ENCODE assay signal across 24 cellular contexts in the genomic region with DNA sequence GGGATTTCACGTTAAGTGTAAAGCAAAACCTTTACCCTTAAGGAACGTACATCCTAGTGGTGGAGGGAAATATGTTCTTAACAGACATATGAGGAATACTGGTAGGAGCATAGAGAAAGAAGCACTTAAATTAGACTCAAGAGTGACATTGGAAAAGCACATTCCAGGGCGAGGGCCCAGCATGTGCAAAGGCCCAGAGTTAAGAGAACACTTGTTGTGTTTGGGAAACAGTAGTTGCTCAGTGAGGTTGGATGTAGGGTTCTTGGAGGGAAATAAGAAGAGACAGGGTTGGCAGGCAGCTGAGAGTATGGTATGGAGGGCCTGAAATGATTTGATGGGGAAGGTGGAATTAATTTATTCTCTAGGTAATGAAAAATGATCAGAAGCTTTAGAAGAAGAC.
DNase-seq lines count a peak whose midpoint lies in the region; ATAC-seq and TF ChIP-seq lines count a peak whose summit lies in the region.
"Had no signal": no experiment of that assay in that cellular context is flagged by ENCODE, and none has a peak within 500 bp of the region (broad histone marks: within the 10 kb centered on the region; RNA-seq: fewer than 3 reads in every experiment).

No MANE protein-coding gene starts in this region.

- H3K18ac ChIP-seq in mesenchymal stem cell (ENCODE audit: low read depth in 1 of 2, low read length in 2 of 2) = no peak overlapping the region

- no TSS peak for BruUV-seq in MCF 10A (replicated peaks; lab: Mats Ljungman, UMichigan)

- WGBS in mesenchymal stem cell = 95% methylated on average over 3 of the region's 3 CpGs

- no peak overlapping the region for H3K4me2 ChIP-seq in mesenchymal stem cell (ENCODE audit: low read length, poor library complexity, severe bottlenecking)
- no peak overlapping the region for H3K4me2 ChIP-seq in neural progenitor cell

- TF ChIP-seq POLR2A in breast epithelium (IDR thresholded peaks at IDR 0.05) (no peak), vagina (IDR thresholded peaks at IDR 0.05) (no peak)

- H2AK5ac ChIP-seq in mesenchymal stem cell (ENCODE audit: low read length, severe bottlenecking) = no peak overlapping the region

- no peak for ATAC-seq in activated T-helper 17 cell treated with anti-CD3 and anti-CD28 coated beads, Interleukin-2, amount 50 U/mL, for 72 hours (replicated peaks)
- ATAC-seq: Panc1 had no signal

- H2BK15ac ChIP-seq in mesenchymal stem cell (ENCODE audit: low read depth, poor library complexity, severe bottlenecking) = no peak overlapping the region

- peak overlapping the region; percentile 13 for H3K9ac ChIP-seq in mesenchymal stem cell (ENCODE audit: low read length)
- H3K9ac ChIP-seq in neural progenitor cell = no peak overlapping the region

- H3K4me1 ChIP-seq in breast epithelium (peaks cover 0 to under 1% of the 10 kb centered on the region in 2 donors), mesenchymal stem cell (ENCODE audit: control insufficient read depth, insufficient read depth, low read depth, low read length) (peaks cover 13% of the 10 kb centered on the region), vagina (peaks cover 27% of the 10 kb centered on the region), left ventricle myocardium inferior (peaks cover 18% of the 10 kb centered on the region), neural progenitor cell (peaks cover 20% of the 10 kb centered on the region)

- H3K9me3 Mint-ChIP-seq in MCF 10A (ENCODE audit: unreplicated experiment) (no peaks in the 10 kb centered on the region), neural progenitor cell (no peaks in the 10 kb centered on the region)
- no peaks in the 10 kb centered on the region for H3K9me3 Mint-ChIP-seq in activated T-helper 17 cell treated with anti-CD3 and anti-CD28 coated beads, Interleukin-2, amount 50 U/mL, for 72 hours
- H3K9me3 Mint-ChIP-seq: CD14-positive monocyte had no signal

- intact Hi-C loops in breast epithelium (cut with DNase I; ENCODE audit: low total_unique reads) = no loop called here
- intact Hi-C loops in MCF 10A (cut with micrococcal nuclease) = no loop called here
- intact Hi-C loops in vagina (cut with DNase I) = no loop called here
- intact Hi-C loops in left ventricle myocardium inferior (cut with micrococcal nuclease) = no loop called here

- H4K8ac ChIP-seq in mesenchymal stem cell (ENCODE audit: low read length) = no peak overlapping the region

- peak overlapping the region; percentile 82 to 86 for H3K27ac ChIP-seq in breast epithelium
- no peak overlapping the region for H3K27ac ChIP-seq in mesenchymal stem cell (ENCODE audit: low read length, poor library complexity, severe bottlenecking)
- peak overlapping the region; percentile 27 for H3K27ac ChIP-seq in vagina
- no peak overlapping the region for H3K27ac ChIP-seq in left ventricle myocardium inferior (replicated peaks)
- no peak overlapping the region for H3K27ac ChIP-seq in neural progenitor cell
- H3K27ac ChIP-seq: 22Rv1, RWPE1 had no signal

- H3K9me3 ChIP-seq in breast epithelium (no peaks in the 10 kb centered on the region), mesenchymal stem cell (ENCODE audit: control insufficient read depth, low read length) (no peaks in the 10 kb centered on the region), vagina (no peaks in the 10 kb centered on the region), left ventricle myocardium inferior (replicated peaks) (no peaks in the 10 kb centered on the region), neural progenitor cell (ENCODE audit: low read depth) (no peaks in the 10 kb centered on the region)
- H3K9me3 ChIP-seq: BE2C had no signal

- no peak overlapping the region for H2BK120ac ChIP-seq in mesenchymal stem cell (ENCODE audit: low read depth, low read length)

- H3K4ac ChIP-seq in mesenchymal stem cell (ENCODE audit: low read depth in 1 of 2, low read length in 2 of 2) = no peak overlapping the region

- CTCF ChIA-PET in MCF 10A (lab: Yijun Ruan, JAX) = interaction anchor here (0.6 to 1.1 kb wide), 3 partner anchors 11 to 218 kb away, joined by 3 read pairs; no protein-coding TSS in a partner anchor

- POLR2A ChIA-PET in MCF 10A (lab: Yijun Ruan, JAX) = no interaction called here

- DNase-seq in breast epithelium (ENCODE audit: low spot score in 2 of 2) (no peak), MCF 10A (ENCODE audit: unreplicated experiment) (no peak), mesenchymal stem cell (no peak), vagina (ENCODE audit: extremely low spot score in 2 of 2) (no peak), DMS 273 (lab: John Stamatoyannopoulos, UW; ENCODE audit: unreplicated experiment) (no peak), left ventricle myocardium inferior (no peak), neural progenitor cell (ENCODE audit: low spot score) (no peak)
- DNase-seq: ACHN; BE2C; CD8-positive, alpha-beta memory T cell; DMS79 treated with DMSO at 0.1 percent for 48 hours; H7; KG1; MM.1S; NCI-H1694; NCI-H2029 treated with DMSO at 0.1 percent for 48 hours; NCI-H2227 treated with DMSO at 0.1 percent for 48 hours; NCI-H526 treated with DMSO at 0.1 percent for 48 hours; SHP77 had no signal

- H3K27me3 Mint-ChIP-seq in MCF 10A (ENCODE audit: insufficient read depth, unreplicated experiment) (no peaks in the 10 kb centered on the region), neural progenitor cell (ENCODE audit: insufficient read depth, low read depth) (peaks cover 3% of the 10 kb centered on the region)
- peaks cover 3% of the 10 kb centered on the region for H3K27me3 Mint-ChIP-seq in activated T-helper 17 cell treated with anti-CD3 and anti-CD28 coated beads, Interleukin-2, amount 50 U/mL, for 72 hours

- no peak overlapping the region for H2AFZ ChIP-seq in mesenchymal stem cell (ENCODE audit: low read depth, low read length)
- no peak overlapping the region for H2AFZ ChIP-seq in neural progenitor cell (replicated peaks)

- peaks cover 13% of the 10 kb centered on the region for H3K79me1 ChIP-seq in mesenchymal stem cell (replicated peaks; ENCODE audit: low read length, poor library complexity, severe bottlenecking)

- peaks cover 8% of the 10 kb centered on the region for H3F3A ChIP-seq in neural progenitor cell (ENCODE audit: low read depth)

- H3K79me2 ChIP-seq in neural progenitor cell (ENCODE audit: low read depth) = no peaks in the 10 kb centered on the region

- H3K27ac Mint-ChIP-seq in MCF 10A (ENCODE audit: low read depth, unreplicated experiment) (no peak overlapping the region), neural progenitor cell (no peak overlapping the region)
- H3K27ac Mint-ChIP-seq in activated T-helper 17 cell treated with anti-CD3 and anti-CD28 coated beads, Interleukin-2, amount 50 U/mL, for 72 hours = peak overlapping the region; percentile 34
- H3K27ac Mint-ChIP-seq: CD14-positive monocyte had no signal

- H3K36me3 ChIP-seq in breast epithelium (no peaks in the 10 kb centered on the region), mesenchymal stem cell (ENCODE audit: control insufficient read depth in 1 of 2, insufficient read depth in 2 of 2, low read depth in 1 of 2, low read length in 2 of 2) (peaks cover 20 to 70% of the 10 kb centered on the region in 2 experiments), vagina (no peaks in the 10 kb centered on the region), left ventricle myocardium inferior (no peaks in the 10 kb centered on the region), neural progenitor cell (no peaks in the 10 kb centered on the region)
- H3K36me3 ChIP-seq: BE2C had no signal

- H3K4me3 Mint-ChIP-seq in MCF 10A (ENCODE audit: unreplicated experiment) (no peak overlapping the region), neural progenitor cell (no peak overlapping the region)
- H3K4me3 Mint-ChIP-seq in activated T-helper 17 cell treated with anti-CD3 and anti-CD28 coated beads, Interleukin-2, amount 50 U/mL, for 72 hours = no peak overlapping the region
- H3K4me3 Mint-ChIP-seq: CD14-positive monocyte; CD8-positive, alpha-beta memory T cell had no signal

- no peak overlapping the region for H2BK12ac ChIP-seq in mesenchymal stem cell (ENCODE audit: low read length in 2 of 2)

- no peak overlapping the region for H2BK5ac ChIP-seq in mesenchymal stem cell (ENCODE audit: low read depth, low read length, poor library complexity, severe bottlenecking)

- no peaks in the 10 kb centered on the region for H3K36me3 Mint-ChIP-seq in MCF 10A (ENCODE audit: insufficient read depth, unreplicated experiment)
- H3K36me3 Mint-ChIP-seq in activated T-helper 17 cell treated with anti-CD3 and anti-CD28 coated beads, Interleukin-2, amount 50 U/mL, for 72 hours (ENCODE audit: low read depth) = no peaks in the 10 kb centered on the region
- no peaks in the 10 kb centered on the region for H3K36me3 Mint-ChIP-seq in neural progenitor cell
- H3K36me3 Mint-ChIP-seq: CD14-positive monocyte; CD8-positive, alpha-beta memory T cell had no signal

- H3K27me3 ChIP-seq in breast epithelium (no peaks in the 10 kb centered on the region), mesenchymal stem cell (ENCODE audit: control insufficient read depth in 1 of 2, insufficient read depth in 1 of 2, low read length in 2 of 2) (no peaks in the 10 kb centered on the region), vagina (no peaks in the 10 kb centered on the region), left ventricle myocardium inferior (ENCODE audit: low read depth) (no peaks in the 10 kb centered on the region), neural progenitor cell (no peaks in the 10 kb centered on the region)
- H3K27me3 ChIP-seq: BE2C had no signal

- H3K4me1 Mint-ChIP-seq in MCF 10A (ENCODE audit: insufficient read depth, unreplicated experiment) (peaks cover 38% of the 10 kb centered on the region), neural progenitor cell (peaks cover 26% of the 10 kb centered on the region)
- H3K4me1 Mint-ChIP-seq in activated T-helper 17 cell treated with anti-CD3 and anti-CD28 coated beads, Interleukin-2, amount 50 U/mL, for 72 hours = peaks cover 6% of the 10 kb centered on the region

- no peak overlapping the region for H3K4me3 ChIP-seq in breast epithelium
- no peak overlapping the region for H3K4me3 ChIP-seq in mesenchymal stem cell (ENCODE audit: insufficient read depth in 1 of 2, low read depth in 1 of 2, low read length in 2 of 2)
- no peak overlapping the region for H3K4me3 ChIP-seq in vagina
- H3K4me3 ChIP-seq in left ventricle myocardium inferior = no peak overlapping the region
- no peak overlapping the region for H3K4me3 ChIP-seq in neural progenitor cell

- no peak overlapping the region for H3K14ac ChIP-seq in mesenchymal stem cell (ENCODE audit: low read length in 2 of 2)

- H4K20me1 ChIP-seq in neural progenitor cell (ENCODE audit: low read depth) = no peaks in the 10 kb centered on the region

- TF ChIP-seq CTCF in breast epithelium (IDR thresholded peaks at IDR 0.05) (no peak), MCF 10A (IDR thresholded peaks at IDR 0.05; ENCODE audit: unreplicated experiment) (no peak), vagina (IDR thresholded peaks at IDR 0.05) (no peak), left ventricle myocardium inferior (IDR thresholded peaks at IDR 0.05; ENCODE audit: borderline replicate concordance) (no peak), neural progenitor cell (IDR thresholded peaks at IDR 0.05) (no peak)

- no peak overlapping the region for H3K23ac ChIP-seq in mesenchymal stem cell (ENCODE audit: low read length in 2 of 2)

- H4K91ac ChIP-seq in mesenchymal stem cell (ENCODE audit: low read length) = no peak overlapping the region

Comparison
In these comparisons a context has a peak if more than half of its experiments do, and no peak if none do; other contexts are left out.
1. H3K27ac ChIP-seq: peak in breast epithelium (2 of 2) and vagina (single experiment); none in mesenchymal stem cell (single experiment), left ventricle myocardium inferior (single experiment) and neural progenitor cell (single experiment).